Comparison of ENCODE assay signal across 8 cellular contexts in genomic region chr22:39241632-39242388, GRCh38. TPM values are rescaled to one million over a fixed set of nuclear protein-coding genes. Genes with fewer than 3 reads are reported as not detected.
A peak's percentile ranks its signal among the peaks of the same experiment; 100 is the strongest.
DNase-seq lines count a peak whose midpoint lies in the region; ATAC-seq and TF ChIP-seq lines count a peak whose summit lies in the region.

No MANE protein-coding gene starts in this region.

- peak overlapping the region; percentile 61 for H3K18ac ChIP-seq in trophoblast cell (ENCODE audit: low read length)

- peaks cover 31% of the 10 kb centered on the region for H3K79me2 ChIP-seq in trophoblast cell (ENCODE audit: control insufficient read depth, insufficient read depth, low read length, poor library complexity)

- POLR2A ChIA-PET in GM10248 (lab: Yijun Ruan, JAX), result interaction anchor here (1.0 kb wide), 1 partner anchor 78 kb away, joined by 4 read pairs; the partner anchor contains the start of gene RPL3

- peaks cover 60% of the 10 kb centered on the region for H3K79me1 ChIP-seq in trophoblast cell (ENCODE audit: low read length)

- H3K27ac ChIP-seq in VCaP, result peak overlapping the region; percentile 98
- H3K27ac ChIP-seq in effector memory CD4-positive, alpha-beta T cell (ENCODE audit: insufficient read depth, low read length, poor library complexity, severe bottlenecking), result peak overlapping the region; percentile 44
- peak overlapping the region; percentile 84 for H3K27ac ChIP-seq in trophoblast cell (ENCODE audit: low read depth, low read length)
- no peak overlapping the region for H3K27ac ChIP-seq in foreskin keratinocyte

- H2BK5ac ChIP-seq in trophoblast cell (ENCODE audit: low read depth, low read length, poor library complexity), result peak overlapping the region; percentile 43

- peak overlapping the region; percentile 10 for H4K12ac ChIP-seq in trophoblast cell (ENCODE audit: low read depth, low read length)

- CTCF ChIA-PET in GM10248 (lab: Yijun Ruan, JAX), result interaction anchor here (1.1 to 2.6 kb wide), 3 partner anchors 14 to 71 kb away, joined by 3 to 7 read pairs (median 5); no protein-coding TSS in a partner anchor

- H3K4me1 ChIP-seq in effector memory CD4-positive, alpha-beta T cell (ENCODE audit: control insufficient read depth, insufficient read depth, low read length, poor library complexity, severe bottlenecking), result peaks cover 45% of the 10 kb centered on the region
- H3K4me1 ChIP-seq in trophoblast cell (ENCODE audit: control insufficient read depth in 1 of 2, insufficient read depth in 2 of 2, low read length in 2 of 2) (peaks cover 33 to 35% of the 10 kb centered on the region in 2 experiments), foreskin keratinocyte (peaks cover 19% of the 10 kb centered on the region)

- H3K4me2 ChIP-seq in trophoblast cell (ENCODE audit: low read length), result peak overlapping the region; percentile 86

- H3K4ac ChIP-seq in trophoblast cell (ENCODE audit: low read depth, low read length), result peak overlapping the region; percentile 46

- H2BK12ac ChIP-seq in trophoblast cell (ENCODE audit: low read length), result peak overlapping the region; percentile 25

- peak overlapping the region; percentile 15 for H2AFZ ChIP-seq in trophoblast cell (ENCODE audit: insufficient read depth, low read length, poor library complexity)

- H4K8ac ChIP-seq in trophoblast cell (ENCODE audit: low read depth, low read length), result peak overlapping the region; percentile 41

- H3K14ac ChIP-seq in trophoblast cell (ENCODE audit: low read length), result peak overlapping the region; percentile 96

- no peaks in the 10 kb centered on the region for H3K9me3 ChIP-seq in effector memory CD4-positive, alpha-beta T cell (ENCODE audit: control insufficient read depth, low read length)
- no peaks in the 10 kb centered on the region for H3K9me3 ChIP-seq in trophoblast cell (ENCODE audit: insufficient read depth, low read depth, low read length)

- no peaks in the 10 kb centered on the region for H3K27me3 ChIP-seq in effector memory CD4-positive, alpha-beta T cell (replicated peaks; ENCODE audit: control insufficient read depth, insufficient read depth, low read length, poor library complexity, severe bottlenecking)
- H3K27me3 ChIP-seq in trophoblast cell (ENCODE audit: insufficient read depth, low read length), result no peaks in the 10 kb centered on the region
- H3K27me3 ChIP-seq in foreskin keratinocyte, result no peaks in the 10 kb centered on the region

- H4K91ac ChIP-seq in trophoblast cell (ENCODE audit: low read depth, low read length), result peak overlapping the region; percentile 97

- H2BK120ac ChIP-seq in trophoblast cell (ENCODE audit: insufficient read depth, low read length, poor library complexity), result peak overlapping the region; percentile 92

- H3K36me3 ChIP-seq in effector memory CD4-positive, alpha-beta T cell (ENCODE audit: control insufficient read depth, insufficient read depth, low read length), result no peaks in the 10 kb centered on the region
- peaks cover 6 to 10% of the 10 kb centered on the region in 2 experiments for H3K36me3 ChIP-seq in trophoblast cell (ENCODE audit: control insufficient read depth in 1 of 2, insufficient read depth in 2 of 2, low read length in 2 of 2)

- WGBS in trophoblast cell (ENCODE audit: extremely low coverage, insufficient coverage, insufficient read length), result no CpG with 5 or more reads among the region's 71 CpGs

- no peak for TF ChIP-seq CTCF in VCaP (conservative IDR thresholded peaks at IDR 0.05)
- TF ChIP-seq CTCF in GM10248 (IDR thresholded peaks at IDR 0.05; ENCODE audit: control extremely low read depth, extremely low read depth, low read depth, missing control alignments), result no peak
- no peak for TF ChIP-seq CTCF in foreskin keratinocyte (conservative IDR thresholded peaks at IDR 0.05)
- no peak for TF ChIP-seq CTCF in foreskin fibroblast (IDR thresholded peaks at IDR 0.05; ENCODE audit: low read depth, low read length)

- H3K23ac ChIP-seq in trophoblast cell (ENCODE audit: low read length), result no peak overlapping the region

- H3K9ac ChIP-seq in trophoblast cell (ENCODE audit: low read length), result peak overlapping the region; percentile 52

- DNase-seq in ELF-1 (ENCODE audit: low read depth, low spot score) (peak; percentile 40), trophoblast cell (peak in 1 of 2 donors; percentile 16), GM10248 (ENCODE audit: extremely low spot score) (no peak), foreskin keratinocyte (no peak), foreskin fibroblast (no peak)
- DNase-seq in effector memory CD4-positive, alpha-beta T cell, result peak; percentile 46 to 56 (median 48)

- H3K4me3 ChIP-seq in effector memory CD4-positive, alpha-beta T cell (ENCODE audit: insufficient read depth, low read depth, low read length, poor library complexity, severe bottlenecking), result peak overlapping the region; percentile 31
- H3K4me3 ChIP-seq in trophoblast cell (ENCODE audit: low read depth, low read length) (peak overlapping the region; percentile 85), foreskin fibroblast (ENCODE audit: low read depth in 1 of 2, low read length in 2 of 2) (no peak overlapping the region)

- H2AK5ac ChIP-seq in trophoblast cell (ENCODE audit: low read length), result peak overlapping the region; percentile 36

- ATAC-seq in foreskin keratinocyte (no peak), HG02852 (IDR thresholded peaks at IDR 0.05; ENCODE audit: unreplicated experiment) (no peak)

RNA-seq across cellular contexts. Expression of gene PDGFB, which starts 3.0 kb away (rescaled TPM):
- 16.2 and 16.3 TPM in 2 replicates for polyA plus RNA-seq in trophoblast cell (2013)
- total RNA-seq in foreskin keratinocyte, result 10.9 and 12.8 TPM in 2 replicates
- polyA plus RNA-seq in foreskin keratinocyte, result 9.8 and 12.0 TPM in 2 replicates

Comparison
In these comparisons a context has a peak if more than half of its experiments do, and no peak if none do; other contexts are left out.
1. DNase-seq: peak in ELF-1 (single experiment) and effector memory CD4-positive, alpha-beta T cell (3 of 3); none in GM10248 (single experiment), foreskin keratinocyte (0 of 2) and foreskin fibroblast (0 of 2).
2. H3K4me3 ChIP-seq: peak in effector memory CD4-positive, alpha-beta T cell (single experiment) and trophoblast cell (single experiment); none in foreskin fibroblast (0 of 2).